Comparison of ENCODE assay signal across 21 cellular contexts in genomic region chr11:47726878-47727514, GRCh38.
"Had no signal": no experiment of that assay in that cellular context is flagged by ENCODE, and none has a peak within 500 bp of the region (broad histone marks: within the 10 kb centered on the region; RNA-seq: fewer than 3 reads in every experiment).

No MANE protein-coding gene starts in this region.

- H3K9me3 ChIP-seq: MG63, SJSA1 had no signal

- H3K27ac ChIP-seq: SJSA1 had no signal

- FAIRE-seq: RCC 7860 had no signal

- H3K27me3 ChIP-seq: MG63, SJSA1 had no signal

- DNase-seq: activated B cell treated with CpG ODN at 0.5 μM for 24 hours; activated CD4-positive, alpha-beta T cell treated with anti-CD3 and anti-CD28 coated beads for 1 hour; activated CD4-positive, alpha-beta T cell treated with anti-CD3 and anti-CD28 coated beads, Interleukin-2, amount 10 ng/mL, durations not matched to agents 24 days and 14 days; activated CD4-positive, alpha-beta T cell treated with anti-CD3 and anti-CD28 coated beads, Interleukin-2, amount 50 U/mL, for 48 hours; activated CD8-positive, alpha-beta memory T cell treated with anti-CD3 and anti-CD28 coated beads, Interleukin-2, amount 10 ng/mL, durations not matched to agents 7 days and 5 days; activated effector memory CD4-positive, alpha-beta T cell treated with anti-CD3 and anti-CD28 coated beads, Interleukin-2, amount 50 U/mL, for 16 hours; activated naive CD4-positive, alpha-beta T cell treated with Interleukin-2 at 50 U/mL for 16 hours; activated T-cell treated with anti-CD3 and anti-CD28 coated beads, Interleukin-2, amount 50 U/mL, for 4 hours; central memory CD4-positive, alpha-beta T cell; MG63; NCI-H1105; NCI-H1436; NCI-H187; NCI-H2081; NCI-H446; NCI-H524; PC-3; SHP77 had no signal

- H3K4me3 ChIP-seq: MG63, SJSA1 had no signal

- H3K4me1 ChIP-seq: SJSA1 had no signal

- ATAC-seq: activated CD8-positive, alpha-beta memory T cell treated with anti-CD3 and anti-CD28 coated beads, Interleukin-2, amount 10 ng/mL, durations not matched to agents 7 days and 5 days; activated naive CD4-positive, alpha-beta T cell treated with anti-CD3 and anti-CD28 coated beads, Interleukin-2, amount 50 U/mL, for 72 hours; activated T-cell treated with anti-CD3 and anti-CD28 coated beads, Interleukin-2, amount 50 U/mL, for 4 hours; PC-3 had no signal
